Comparison of ENCODE assay signal across 24 cellular contexts in genomic region chr2:69797235-69797634, GRCh38. TPM values are rescaled to one million over a fixed set of nuclear protein-coding genes. Genes with fewer than 3 reads are reported as not detected.
A peak's percentile ranks its signal among the peaks of the same experiment; 100 is the strongest.
DNase-seq lines count a peak whose midpoint lies in the region; ATAC-seq and TF ChIP-seq lines count a peak whose summit lies in the region.
"Had no signal": no experiment of that assay in that cellular context is flagged by ENCODE, and none has a peak within 500 bp of the region (broad histone marks: within the 10 kb centered on the region; RNA-seq: fewer than 3 reads in every experiment).

No MANE protein-coding gene starts in this region.

- no peaks in the 10 kb centered on the region for H4K20me1 ChIP-seq in hepatocyte (ENCODE audit: insufficient read depth, poor library complexity, severe bottlenecking)
- H4K20me1 ChIP-seq in neural progenitor cell (ENCODE audit: low read depth), result no peaks in the 10 kb centered on the region
- H4K20me1 ChIP-seq in osteoblast (ENCODE audit: insufficient read depth, low read length), result no peaks in the 10 kb centered on the region

- no peak for ATAC-seq in GM21786 (IDR thresholded peaks at IDR 0.05; ENCODE audit: unreplicated experiment)
- ATAC-seq: esophagus mucosa, gastroesophageal sphincter, T-helper 17 cell had no signal

- H3K9ac ChIP-seq in neural progenitor cell, result no peak overlapping the region

- H3K36me3 ChIP-seq in ascending aorta (peaks cover 0 to 5% of the 10 kb centered on the region in 2 donors), hepatocyte (replicated peaks; ENCODE audit: insufficient read depth, low read depth) (no peaks in the 10 kb centered on the region), neural progenitor cell (no peaks in the 10 kb centered on the region), osteoblast (ENCODE audit: insufficient read depth, low read length) (no peaks in the 10 kb centered on the region)
- no peaks in the 10 kb centered on the region for H3K36me3 ChIP-seq in effector memory CD4-positive, alpha-beta T cell (ENCODE audit: control insufficient read depth, insufficient read depth, low read length)
- H3K36me3 ChIP-seq: gastroesophageal sphincter, tibial nerve, WERI-Rb-1 had no signal

- H3K4me3 ChIP-seq in ascending aorta (no peak overlapping the region), hepatocyte (no peak overlapping the region), neural progenitor cell (no peak overlapping the region), osteoblast (ENCODE audit: insufficient read depth, low read length) (no peak overlapping the region)
- H3K4me3 ChIP-seq in effector memory CD4-positive, alpha-beta T cell (ENCODE audit: insufficient read depth, low read depth, low read length, poor library complexity, severe bottlenecking), result no peak overlapping the region
- H3K4me3 ChIP-seq: tibial nerve had no signal

- H3K4me1 ChIP-seq in ascending aorta, result peaks cover 0 to 13% of the 10 kb centered on the region in 2 donors
- H3K4me1 ChIP-seq in hepatocyte (ENCODE audit: insufficient read depth), result peaks cover 53% of the 10 kb centered on the region
- peaks cover 36% of the 10 kb centered on the region for H3K4me1 ChIP-seq in neural progenitor cell
- no peaks in the 10 kb centered on the region for H3K4me1 ChIP-seq in effector memory CD4-positive, alpha-beta T cell (ENCODE audit: control insufficient read depth, insufficient read depth, low read length, poor library complexity, severe bottlenecking)
- peaks cover 16% of the 10 kb centered on the region for H3K4me1 ChIP-seq in osteoblast (ENCODE audit: insufficient read depth, low read length)

- DNase-seq in ascending aorta (ENCODE audit: low spot score in 2 of 2) (no peak), hepatocyte (ENCODE audit: low spot score) (no peak), neural progenitor cell (ENCODE audit: low spot score) (no peak), type B pancreatic cell (ENCODE audit: extremely low spot score, unreplicated experiment) (no peak), osteoblast (ENCODE audit: insufficient read length, low spot score, missing footprints) (no peak)
- DNase-seq in effector memory CD4-positive, alpha-beta T cell, result no peak
- DNase-seq: activated CD8-positive, alpha-beta memory T cell treated with anti-CD3 and anti-CD28 coated beads, Interleukin-2, amount 50 U/mL, for 48 hours; activated effector memory CD4-positive, alpha-beta T cell treated with anti-CD3 and anti-CD28 coated beads, Interleukin-2, amount 50 U/mL, for 16 hours; caudate nucleus; CD4-positive, alpha-beta memory T cell; DMS53; HCEC 1CT; midbrain; NCI-H1105; NCI-H2081 treated with DMSO at 0.1 percent for 48 hours; NCI-H446 treated with DMSO at 0.1 percent for 48 hours; right cardiac atrium; T-helper 17 cell; WERI-Rb-1 had no signal

- no peaks in the 10 kb centered on the region for H3K27me3 ChIP-seq in ascending aorta
- H3K27me3 ChIP-seq in hepatocyte, result no peaks in the 10 kb centered on the region
- no peaks in the 10 kb centered on the region for H3K27me3 ChIP-seq in neural progenitor cell
- H3K27me3 ChIP-seq in effector memory CD4-positive, alpha-beta T cell (replicated peaks; ENCODE audit: control insufficient read depth, insufficient read depth, low read length, poor library complexity, severe bottlenecking), result no peaks in the 10 kb centered on the region
- H3K27me3 ChIP-seq in osteoblast (ENCODE audit: insufficient read depth, low read length), result no peaks in the 10 kb centered on the region
- H3K27me3 ChIP-seq: gastroesophageal sphincter, neutrophil, tibial nerve had no signal

- peaks cover 5% of the 10 kb centered on the region for H3F3A ChIP-seq in neural progenitor cell (ENCODE audit: low read depth)

- H3K4me3 Mint-ChIP-seq in neural progenitor cell (peak overlapping the region; percentile 4), type B pancreatic cell (peak overlapping the region; percentile 85)
- H3K4me3 Mint-ChIP-seq: CD4-positive, alpha-beta memory T cell; T-helper 17 cell had no signal

- 56% methylated on average over 4 of the region's 4 CpGs for WGBS in hepatocyte (ENCODE audit: low lambda C conversion rate, missing lambda C conversion rate)

- intact Hi-C loops in ascending aorta (cut with DNase I), result no loop called here

- H3K9me3 ChIP-seq in ascending aorta (no peaks in the 10 kb centered on the region), hepatocyte (ENCODE audit: low read depth) (no peaks in the 10 kb centered on the region), neural progenitor cell (ENCODE audit: low read depth) (no peaks in the 10 kb centered on the region), osteoblast (ENCODE audit: low read depth, low read length) (no peaks in the 10 kb centered on the region)
- no peaks in the 10 kb centered on the region for H3K9me3 ChIP-seq in effector memory CD4-positive, alpha-beta T cell (ENCODE audit: control insufficient read depth, low read length)
- H3K9me3 ChIP-seq: gastroesophageal sphincter, neutrophil, tibial nerve had no signal

- H3K9me3 Mint-ChIP-seq in neural progenitor cell (no peaks in the 10 kb centered on the region), type B pancreatic cell (no peaks in the 10 kb centered on the region)
- H3K9me3 Mint-ChIP-seq: CD4-positive, alpha-beta memory T cell had no signal

- H3K4me2 ChIP-seq in hepatocyte (peak overlapping the region; percentile 82), neural progenitor cell (no peak overlapping the region), osteoblast (ENCODE audit: insufficient read depth, low read length) (no peak overlapping the region)

- H2AFZ ChIP-seq in hepatocyte (no peak overlapping the region), neural progenitor cell (replicated peaks) (no peak overlapping the region), osteoblast (ENCODE audit: low read length) (no peak overlapping the region)

- H3K27ac ChIP-seq in ascending aorta (peak overlapping the region; percentile 84 to 85), hepatocyte (peak overlapping the region; percentile 97), neural progenitor cell (no peak overlapping the region), osteoblast (ENCODE audit: low read depth, low read length) (no peak overlapping the region)
- no peak overlapping the region for H3K27ac ChIP-seq in effector memory CD4-positive, alpha-beta T cell (ENCODE audit: insufficient read depth, low read length, poor library complexity, severe bottlenecking)
- H3K27ac ChIP-seq: neutrophil, WERI-Rb-1 had no signal

- H3K27ac Mint-ChIP-seq in neural progenitor cell, result no peak overlapping the region
- peak overlapping the region; percentile 85 for H3K27ac Mint-ChIP-seq in type B pancreatic cell
- H3K27ac Mint-ChIP-seq: CD4-positive, alpha-beta memory T cell; T-helper 17 cell had no signal

- peaks cover 8% of the 10 kb centered on the region for H3K27me3 Mint-ChIP-seq in neural progenitor cell (ENCODE audit: insufficient read depth, low read depth)
- no peaks in the 10 kb centered on the region for H3K27me3 Mint-ChIP-seq in type B pancreatic cell
- H3K27me3 Mint-ChIP-seq: CD4-positive, alpha-beta memory T cell; T-helper 17 cell had no signal

- TF ChIP-seq CTCF in ascending aorta (IDR thresholded peaks at IDR 0.05) (no peak), hepatocyte (IDR thresholded peaks at IDR 0.05; ENCODE audit: poor library complexity) (no peak), neural progenitor cell (IDR thresholded peaks at IDR 0.05) (no peak), type B pancreatic cell (conservative IDR thresholded peaks at IDR 0.05) (no peak), osteoblast (IDR thresholded peaks at IDR 0.05; ENCODE audit: extremely low read depth, low read depth, low read length) (no peak)

- H3K4me1 Mint-ChIP-seq in neural progenitor cell, result peaks cover 47% of the 10 kb centered on the region
- H3K4me1 Mint-ChIP-seq in type B pancreatic cell (ENCODE audit: unreplicated experiment), result peaks cover 48% of the 10 kb centered on the region

- H3K79me2 ChIP-seq in hepatocyte (peaks cover 24% of the 10 kb centered on the region), neural progenitor cell (ENCODE audit: low read depth) (no peaks in the 10 kb centered on the region), osteoblast (ENCODE audit: insufficient read depth, low read length) (no peaks in the 10 kb centered on the region)

- H3K9me2 ChIP-seq in hepatocyte (replicated peaks; ENCODE audit: insufficient read depth), result no peaks in the 10 kb centered on the region

- H3K36me3 Mint-ChIP-seq in neural progenitor cell, result no peaks in the 10 kb centered on the region
- H3K36me3 Mint-ChIP-seq in type B pancreatic cell, result peaks cover 15% of the 10 kb centered on the region
- H3K36me3 Mint-ChIP-seq: CD4-positive, alpha-beta memory T cell had no signal

RNA-seq across cellular contexts. Expression of gene GMCL1, which starts 32.2 kb away (rescaled TPM):
- 10.4 TPM for total RNA-seq in ascending aorta
- 18.1 and 22.5 TPM in 2 replicates for total RNA-seq in hepatocyte
- 17.9 and 18.8 TPM in 2 replicates for polyA plus RNA-seq in hepatocyte
- 16.2 and 23.1 TPM in 2 replicates for total RNA-seq in neural progenitor cell (ENCODE audit: low replicate concordance)
- 23.0 and 23.1 TPM in 2 replicates for total RNA-seq in type B pancreatic cell (ENCODE audit: low replicate concordance)
- 8.7 and 11.2 TPM in 2 replicates for total RNA-seq in osteoblast

RNA-seq across cellular contexts. Expression of gene ANXA4, which starts 55.3 kb away (rescaled TPM):
- total RNA-seq in ascending aorta (29.1 TPM), hepatocyte (98.8 and 107 TPM in 2 replicates), neural progenitor cell (ENCODE audit: low replicate concordance) (4.7 and 7.0 TPM in 2 replicates), type B pancreatic cell (ENCODE audit: low replicate concordance) (84.5 and 152 TPM in 2 replicates), osteoblast (38.4 and 43.9 TPM in 2 replicates)
- 191 and 231 TPM in 2 replicates for polyA plus RNA-seq in hepatocyte

Comparison
In these comparisons a context has a peak if more than half of its experiments do, and no peak if none do; other contexts are left out.
1. H3K27ac ChIP-seq: peak in ascending aorta (2 of 2) and hepatocyte (single experiment); none in neural progenitor cell (single experiment), effector memory CD4-positive, alpha-beta T cell (single experiment) and osteoblast (single experiment).